In genomic region chr10:33240265-33240664, GRCh38 we compare ENCODE assay signal across 14 cellular contexts.
"Had no signal": no experiment of that assay in that cellular context is flagged by ENCODE, and none has a peak within 500 bp of the region (broad histone marks: within the 10 kb centered on the region; RNA-seq: fewer than 3 reads in every experiment).

No MANE protein-coding gene starts in this region.

- H3K27me3 ChIP-seq: right lobe of liver, suprapubic skin had no signal

- H3K9me3 ChIP-seq: psoas muscle, right lobe of liver, suprapubic skin had no signal

- H3K4me1 ChIP-seq: right lobe of liver had no signal

- DNase-seq: activated CD4-positive, CD25-positive, alpha-beta regulatory T cell treated with anti-CD3 and anti-CD28 coated beads, Interleukin-2, amount 50 U/mL, for 72 hours; activated naive CD4-positive, alpha-beta T cell treated with anti-CD3 and anti-CD28 coated beads for 36 hours; activated naive CD8-positive, alpha-beta T cell treated with anti-CD3 and anti-CD28 coated beads, Interleukin-2, amount 50 U/mL, for 24 hours; activated T-cell treated with anti-CD3 and anti-CD28 coated beads for 4 hours; aorta; effector memory CD4-positive, alpha-beta T cell; islet precursor cell; psoas muscle; right lobe of liver; T-cell; T1000 had no signal

- H3K4me3 ChIP-seq: psoas muscle, right lobe of liver, suprapubic skin had no signal

- ATAC-seq: activated naive CD8-positive, alpha-beta T cell treated with anti-CD3 and anti-CD28 coated beads, Interleukin-2, amount 50 U/mL, for 24 hours; activated T-helper 17 cell treated with anti-CD3 and anti-CD28 coated beads, Interleukin-2, amount 50 U/mL, for 72 hours; left lobe of liver; psoas muscle; right lobe of liver; T-cell had no signal

- H3K36me3 ChIP-seq: right lobe of liver, suprapubic skin had no signal

- H3K27ac ChIP-seq: psoas muscle, right lobe of liver, suprapubic skin had no signal
